ENCODE assay signal across 12 cellular contexts in the genomic region with DNA sequence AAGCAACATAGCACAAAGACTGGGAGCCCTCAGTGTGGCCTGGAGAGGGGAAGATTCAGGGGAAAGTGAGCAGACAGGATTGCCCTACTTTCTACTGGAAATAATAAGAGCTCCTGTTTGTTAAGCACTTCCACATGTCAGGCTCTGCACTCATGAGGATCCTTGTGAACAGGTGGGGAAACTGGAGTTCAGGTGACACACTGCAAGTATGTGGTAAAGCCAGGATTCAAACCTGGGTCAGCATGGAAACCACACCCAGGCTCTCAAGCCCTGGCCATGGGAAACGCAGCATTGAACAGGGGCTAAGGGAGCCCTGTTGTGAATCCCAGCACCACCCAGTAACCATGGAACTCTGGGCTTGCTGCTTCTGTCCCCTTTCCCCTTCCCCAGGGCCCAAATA. TPM values are rescaled to one million over a fixed set of nuclear protein-coding genes. Genes with fewer than 3 reads are reported as not detected.
DNase-seq lines count a peak whose midpoint lies in the region; ATAC-seq and TF ChIP-seq lines count a peak whose summit lies in the region.
"Had no signal": no experiment of that assay in that cellular context is flagged by ENCODE, and none has a peak within 500 bp of the region (broad histone marks: within the 10 kb centered on the region; RNA-seq: fewer than 3 reads in every experiment).

No MANE protein-coding gene starts in this region.

- H3K4me1 Mint-ChIP-seq in type B pancreatic cell (ENCODE audit: unreplicated experiment) = peaks cover 47% of the 10 kb centered on the region

- no peak for DNase-seq in cardiac muscle cell (ENCODE audit: low read depth in 1 of 2, low spot score in 1 of 2)
- no peak for DNase-seq in Right ventricle myocardium inferior (ENCODE audit: missing footprints)
- peak; percentile 64 for DNase-seq in RWPE1 (ENCODE audit: low spot score)
- DNase-seq in left lung = no peak
- no peak for DNase-seq in type B pancreatic cell (ENCODE audit: extremely low spot score, unreplicated experiment)
- no peak for DNase-seq in globus pallidus (ENCODE audit: low spot score)
- no peak for DNase-seq in NCI-H345 (lab: John Stamatoyannopoulos, UW)
- DNase-seq: SIG-M5 had no signal

- intact Hi-C loops in Right ventricle myocardium inferior (cut with DNase I) = no loop called here
- intact Hi-C loops in left lung (cut with DNase I) = loop anchor here (2.0 to 10.0 kb wide), 2 partner anchors 51 to 53 kb away; no protein-coding TSS in a partner anchor

- no peaks in the 10 kb centered on the region for H3K4me1 ChIP-seq in cardiac muscle cell (ENCODE audit: low read depth)
- H3K4me1 ChIP-seq in left lung = peaks cover 8 to 49% of the 10 kb centered on the region in 2 donors
- H3K4me1 ChIP-seq: prostate gland had no signal

- H3K4me3 Mint-ChIP-seq in type B pancreatic cell = no peak overlapping the region
- H3K4me3 Mint-ChIP-seq: B cell had no signal

- H3K27ac Mint-ChIP-seq in type B pancreatic cell = peak overlapping the region; percentile 91
- H3K27ac Mint-ChIP-seq: B cell had no signal

- peaks cover 17% of the 10 kb centered on the region for H3K36me3 ChIP-seq in cardiac muscle cell
- peaks cover 0 to 86% of the 10 kb centered on the region in 2 donors for H3K36me3 ChIP-seq in left lung

- H3K27ac ChIP-seq in cardiac muscle cell = peak overlapping the region; percentile 0
- H3K27ac ChIP-seq in RWPE1 = peak overlapping the region; percentile 93
- peak overlapping the region in 1 of 2 donors; percentile 18 for H3K27ac ChIP-seq in left lung
- H3K27ac ChIP-seq: prostate gland had no signal

- ATAC-seq in Right ventricle myocardium inferior (no peak), left lung (peak; percentile 21), HG02970 (IDR thresholded peaks at IDR 0.05; ENCODE audit: low FRiP score, unreplicated experiment) (no peak)

- POLR2A ChIA-PET in RWPE1 (lab: Yijun Ruan, JAX; ENCODE audit: low non-redundant PET) = interaction anchor here (0.6 to 4.7 kb wide), 6 partner anchors 10 to 51 kb away, joined by 3 to 46 read pairs (median 4); partner anchors contain the start of gene ID1

- TF ChIP-seq CTCF in cardiac muscle cell (IDR thresholded peaks at IDR 0.05; ENCODE audit: low read depth, low read length) (no peak), RWPE1 (conservative IDR thresholded peaks at IDR 0.05; ENCODE audit: low read depth) (no peak), left lung (IDR thresholded peaks at IDR 0.05) (no peak), type B pancreatic cell (conservative IDR thresholded peaks at IDR 0.05) (no peak)

- H3K4me3 ChIP-seq in cardiac muscle cell (no peak overlapping the region), left lung (no peak overlapping the region)
- H3K4me3 ChIP-seq: gastroesophageal sphincter, prostate gland had no signal

- H3K9me3 Mint-ChIP-seq in type B pancreatic cell = no peaks in the 10 kb centered on the region

- no peaks in the 10 kb centered on the region for H3K9me3 ChIP-seq in cardiac muscle cell (ENCODE audit: low read depth)
- H3K9me3 ChIP-seq in left lung = no peaks in the 10 kb centered on the region
- H3K9me3 ChIP-seq: gastroesophageal sphincter, prostate gland had no signal

- H3K27me3 ChIP-seq in cardiac muscle cell (no peaks in the 10 kb centered on the region), left lung (no peaks in the 10 kb centered on the region)
- H3K27me3 ChIP-seq: gastroesophageal sphincter had no signal

- no peaks in the 10 kb centered on the region for H3K27me3 Mint-ChIP-seq in type B pancreatic cell
- H3K27me3 Mint-ChIP-seq: B cell had no signal

- peaks cover 34% of the 10 kb centered on the region for H3K36me3 Mint-ChIP-seq in type B pancreatic cell

- CTCF ChIA-PET in RWPE1 (lab: Yijun Ruan, JAX) = interaction anchor here (0.5 to 20.6 kb wide), 19 partner anchors 9 to 1141 kb away, joined by 3 to 656 read pairs (median 5); partner anchors contain the start of genes BCL2L1 and ID1

RNA-seq across cellular contexts. Expression of gene ID1, which starts 42.8 kb away (rescaled TPM):
- 596 and 766 TPM in 2 replicates for total RNA-seq in cardiac muscle cell
- 152 and 223 TPM in 2 replicates for polyA plus RNA-seq in cardiac muscle cell
- total RNA-seq in Right ventricle myocardium inferior = 98.9 TPM
- total RNA-seq in left lung = 100 to 1,000 TPM; 185 to 297 TPM
- total RNA-seq in type B pancreatic cell (ENCODE audit: low replicate concordance) = 472 and 516 TPM in 2 replicates

RNA-seq across cellular contexts. Expression of gene HM13, which starts 48.0 kb away (rescaled TPM):
- total RNA-seq in cardiac muscle cell = 49.8 and 62.6 TPM in 2 replicates
- polyA plus RNA-seq in cardiac muscle cell = 125 and 170 TPM in 2 replicates
- 46.7 TPM for total RNA-seq in Right ventricle myocardium inferior
- total RNA-seq in left lung = 100 to 1,000 TPM; 185 to 282 TPM
- total RNA-seq in type B pancreatic cell (ENCODE audit: low replicate concordance) = 246 and 281 TPM in 2 replicates
